8 cellular contexts compared by ENCODE assay signal in genomic region chr1:205313681-205314308, GRCh38. TPM values are rescaled to one million over a fixed set of nuclear protein-coding genes. Genes with fewer than 3 reads are reported as not detected.
DNase-seq lines count a peak whose midpoint lies in the region; ATAC-seq and TF ChIP-seq lines count a peak whose summit lies in the region.

No MANE protein-coding gene starts in this region.

- peak overlapping the region; percentile 56 for H3K4me3 Mint-ChIP-seq in activated CD4-positive, alpha-beta memory T cell treated with anti-CD3 and anti-CD28 coated beads, Interleukin-2, amount 10 ng/mL, durations not matched to agents 7 days and 5 days

- peak; percentile 65 for DNase-seq in GM10248 (ENCODE audit: extremely low spot score)
- peak; percentile 24 for DNase-seq in activated CD4-positive, alpha-beta memory T cell treated with anti-CD3 and anti-CD28 coated beads, Interleukin-2, amount 10 ng/mL, durations not matched to agents 7 days and 5 days
- peak; percentile 64 to 88 for DNase-seq in upper lobe of left lung
- no peak for DNase-seq in SKM-1 treated with dmso at 0.1 percent for 144 hours (lab: John Stamatoyannopoulos, UW; ENCODE audit: unreplicated experiment)
- no peak for DNase-seq in NCI-H146 treated with DMSO at 0.1 percent for 48 hours (lab: John Stamatoyannopoulos, UW; ENCODE audit: unreplicated experiment)

- no peaks in the 10 kb centered on the region for H3K27me3 Mint-ChIP-seq in activated CD4-positive, alpha-beta memory T cell treated with anti-CD3 and anti-CD28 coated beads, Interleukin-2, amount 10 ng/mL, durations not matched to agents 7 days and 5 days

- H3K27me3 ChIP-seq in HUES48 (ENCODE audit: control insufficient read depth, insufficient read depth, low read length) (no peaks in the 10 kb centered on the region), esophagus (ENCODE audit: control insufficient read depth in 1 of 2, insufficient read depth in 2 of 2, low read length in 2 of 2) (no peaks in the 10 kb centered on the region), mucosa of stomach (ENCODE audit: control insufficient read depth, insufficient read depth, low read length) (no peaks in the 10 kb centered on the region), upper lobe of left lung (no peaks in the 10 kb centered on the region)

- WGBS in esophagus, 2 donors: 14 to 20% methylated on average over 17 to 18 of the region's 18 CpGs
- 17 to 23% methylated on average over 17 to 18 of the region's 18 CpGs for WGBS in upper lobe of left lung, 2 donors

- ATAC-seq in upper lobe of left lung (ENCODE audit: low FRiP score in 2 of 2): peak; percentile 66 to 78

- peaks cover 56% of the 10 kb centered on the region for H3K4me1 Mint-ChIP-seq in activated CD4-positive, alpha-beta memory T cell treated with anti-CD3 and anti-CD28 coated beads, Interleukin-2, amount 10 ng/mL, durations not matched to agents 7 days and 5 days

- TF ChIP-seq EP300 in upper lobe of left lung (IDR thresholded peaks at IDR 0.05): peak in 1 of 4 donors; percentile 12

- peak overlapping the region; percentile 49 for H3K9ac ChIP-seq in HUES48 (ENCODE audit: low read depth, low read length)
- H3K9ac ChIP-seq in mucosa of stomach (ENCODE audit: low read length): peak overlapping the region; percentile 24

- POLR2A ChIA-PET in GM10248 (lab: Yijun Ruan, JAX): no interaction called here
- POLR2A ChIA-PET in activated CD4-positive, alpha-beta memory T cell treated with anti-CD3 and anti-CD28 coated beads, Interleukin-2, amount 10 ng/mL, durations not matched to agents 7 days and 5 days (lab: Charles Lee): interaction anchor here (1.0 to 3.7 kb wide), 2 partner anchors 27 to 317 kb away, joined by 4 to 37 read pairs; no protein-coding TSS in a partner anchor

- CTCF ChIA-PET in GM10248 (lab: Yijun Ruan, JAX): interaction anchor here (0.8 to 41.3 kb wide), 9 partner anchors 12 to 345 kb away, joined by 3 to 1591 read pairs (median 5); no protein-coding TSS in a partner anchor
- CTCF ChIA-PET in activated CD4-positive, alpha-beta memory T cell treated with anti-CD3 and anti-CD28 coated beads, Interleukin-2, amount 10 ng/mL, durations not matched to agents 7 days and 5 days (lab: Charles Lee): interaction anchor here (0.9 to 1.9 kb wide), 7 partner anchors 12 to 44 kb away, joined by 3 to 8 read pairs (median 3); no protein-coding TSS in a partner anchor

- H3K36me3 ChIP-seq in HUES48 (ENCODE audit: control insufficient read depth, insufficient read depth, low read length) (peaks cover 33% of the 10 kb centered on the region), esophagus (ENCODE audit: control insufficient read depth in 2 of 2, insufficient read depth in 2 of 2, low read length in 1 of 2) (peaks cover 0 to 16% of the 10 kb centered on the region in 2 donors), mucosa of stomach (ENCODE audit: control insufficient read depth, insufficient read depth, low read length) (peaks cover 10% of the 10 kb centered on the region), upper lobe of left lung (peaks cover 0 to 29% (median 21%) of the 10 kb centered on the region in 4 donors)

- peak overlapping the region; percentile 68 for H3K27ac Mint-ChIP-seq in activated CD4-positive, alpha-beta memory T cell treated with anti-CD3 and anti-CD28 coated beads, Interleukin-2, amount 10 ng/mL, durations not matched to agents 7 days and 5 days

- H3K27ac ChIP-seq in HUES48 (ENCODE audit: low read depth, low read length) (peak overlapping the region; percentile 99), esophagus (ENCODE audit: low read depth in 2 of 2, low read length in 1 of 2) (peak overlapping the region; percentile 44 to 60), upper lobe of left lung (peak overlapping the region; percentile 83 to 96 (median 88))

- no peak for TF ChIP-seq CTCF in GM10248 (IDR thresholded peaks at IDR 0.05; ENCODE audit: control extremely low read depth, extremely low read depth, low read depth, missing control alignments)
- TF ChIP-seq CTCF in upper lobe of left lung (IDR thresholded peaks at IDR 0.05): no peak

- H3K4me1 ChIP-seq in HUES48 (ENCODE audit: control insufficient read depth, insufficient read depth, low read length) (peaks cover 67% of the 10 kb centered on the region), esophagus (ENCODE audit: control insufficient read depth in 2 of 2, insufficient read depth in 2 of 2, low read length in 1 of 2) (peaks cover 13 to 37% of the 10 kb centered on the region in 2 donors), mucosa of stomach (ENCODE audit: control insufficient read depth, insufficient read depth, low read length) (peaks cover 56% of the 10 kb centered on the region), upper lobe of left lung (peaks cover 60 to 76% (median 65%) of the 10 kb centered on the region in 4 donors)

- H3K4me3 ChIP-seq in HUES48 (ENCODE audit: low read depth, low read length) (peak overlapping the region; percentile 27), esophagus (ENCODE audit: low read depth in 1 of 2, low read length in 2 of 2) (peak overlapping the region in 1 of 2 donors; percentile 27), mucosa of stomach (ENCODE audit: low read length) (no peak overlapping the region), upper lobe of left lung (peak overlapping the region in 3 of 4 donors; percentile 8 to 31 (median 15))

- no peaks in the 10 kb centered on the region for H3K9me3 Mint-ChIP-seq in activated CD4-positive, alpha-beta memory T cell treated with anti-CD3 and anti-CD28 coated beads, Interleukin-2, amount 10 ng/mL, durations not matched to agents 7 days and 5 days

- no peaks in the 10 kb centered on the region for H3K9me3 ChIP-seq in HUES48 (ENCODE audit: control insufficient read depth, insufficient read depth, low read length)
- H3K9me3 ChIP-seq in esophagus (ENCODE audit: control insufficient read depth in 2 of 2, insufficient read depth in 1 of 2, low read depth in 1 of 2, low read length in 1 of 2): no peaks in the 10 kb centered on the region
- H3K9me3 ChIP-seq in mucosa of stomach (ENCODE audit: control insufficient read depth, low read length): no peaks in the 10 kb centered on the region
- no peaks in the 10 kb centered on the region for H3K9me3 ChIP-seq in upper lobe of left lung

- peaks cover 36% of the 10 kb centered on the region for H3K36me3 Mint-ChIP-seq in activated CD4-positive, alpha-beta memory T cell treated with anti-CD3 and anti-CD28 coated beads, Interleukin-2, amount 10 ng/mL, durations not matched to agents 7 days and 5 days (ENCODE audit: low read depth)

- TF ChIP-seq POLR2A in upper lobe of left lung (IDR thresholded peaks at IDR 0.05): peak in 1 of 4 donors; percentile 43

RNA-seq across cellular contexts. Expression of gene NUAK2, which starts 7.8 kb away (rescaled TPM):
- total RNA-seq in activated CD4-positive, alpha-beta memory T cell treated with anti-CD3 and anti-CD28 coated beads, Interleukin-2, amount 10 ng/mL, durations not matched to agents 7 days and 5 days: 10 to 100 TPM; 12.4 to 13.0 TPM
- polyA plus RNA-seq in esophagus: 10 to 100 TPM; 14.7 to 28.3 TPM
- 10 to 100 TPM in 3 of 6 donors, 1 to 10 TPM in 3; 8.5 to 14.7 (median 10.3) TPM for total RNA-seq in upper lobe of left lung

RNA-seq across cellular contexts. Expression of gene KLHDC8A, which starts 42.9 kb away (rescaled TPM):
- total RNA-seq in activated CD4-positive, alpha-beta memory T cell treated with anti-CD3 and anti-CD28 coated beads, Interleukin-2, amount 10 ng/mL, durations not matched to agents 7 days and 5 days: not detected
- 1 to 10 TPM; 5.5 to 8.0 TPM for polyA plus RNA-seq in esophagus
- total RNA-seq in upper lobe of left lung: 1 to 10 TPM in 1 of 6 donors, under 1 TPM in 2, not detected in 3; 0.34 to 1.7 (median 0.37) TPM

Comparison
In these comparisons a context has a peak if more than half of its experiments do, and no peak if none do; other contexts are left out.
1. DNase-seq: peak in GM10248 (single experiment), activated CD4-positive, alpha-beta memory T cell treated with anti-CD3 and anti-CD28 coated beads, Interleukin-2, amount 10 ng/mL, durations not matched to agents 7 days and 5 days (single experiment) and upper lobe of left lung (2 of 2); none in SKM-1 treated with dmso at 0.1 percent for 144 hours (single experiment) and NCI-H146 treated with DMSO at 0.1 percent for 48 hours (single experiment).
2. Peak in every context shown above with its lines, with median percentiles within 50 percentile points of each other: H3K27ac ChIP-seq.